Comparison of ENCODE assay signal across 8 cellular contexts in genomic region chr14:30621954-30622830, GRCh38. TPM values are rescaled to one million over a fixed set of nuclear protein-coding genes. Genes with fewer than 3 reads are reported as not detected.
DNase-seq lines count a peak whose midpoint lies in the region; ATAC-seq and TF ChIP-seq lines count a peak whose summit lies in the region.

A gene with protein sequence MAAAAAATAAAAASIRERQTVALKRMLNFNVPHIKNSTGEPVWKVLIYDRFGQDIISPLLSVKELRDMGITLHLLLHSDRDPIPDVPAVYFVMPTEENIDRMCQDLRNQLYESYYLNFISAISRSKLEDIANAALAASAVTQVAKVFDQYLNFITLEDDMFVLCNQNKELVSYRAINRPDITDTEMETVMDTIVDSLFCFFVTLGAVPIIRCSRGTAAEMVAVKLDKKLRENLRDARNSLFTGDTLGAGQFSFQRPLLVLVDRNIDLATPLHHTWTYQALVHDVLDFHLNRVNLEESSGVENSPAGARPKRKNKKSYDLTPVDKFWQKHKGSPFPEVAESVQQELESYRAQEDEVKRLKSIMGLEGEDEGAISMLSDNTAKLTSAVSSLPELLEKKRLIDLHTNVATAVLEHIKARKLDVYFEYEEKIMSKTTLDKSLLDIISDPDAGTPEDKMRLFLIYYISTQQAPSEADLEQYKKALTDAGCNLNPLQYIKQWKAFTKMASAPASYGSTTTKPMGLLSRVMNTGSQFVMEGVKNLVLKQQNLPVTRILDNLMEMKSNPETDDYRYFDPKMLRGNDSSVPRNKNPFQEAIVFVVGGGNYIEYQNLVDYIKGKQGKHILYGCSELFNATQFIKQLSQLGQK (plus strand): TSS chr14:30622319. CDS start chr14:30622339, 20 bp downstream.

- peak within 1 kb of the TSS; percentile 81 to 97 for H3K4me3 ChIP-seq in duodenal mucosa (ENCODE audit: low read depth in 1 of 2, low read length in 2 of 2)
- H3K4me3 ChIP-seq in right lobe of liver: peak within 1 kb of the TSS; percentile 71 to 76 (median 72)

- H3K9me3 ChIP-seq in duodenal mucosa (ENCODE audit: control insufficient read depth in 1 of 2, low read length in 2 of 2) (no peaks in the 10 kb centered on the region), right lobe of liver (no peaks in the 10 kb centered on the region)

- H3K9ac ChIP-seq in duodenal mucosa (ENCODE audit: low read depth in 1 of 2, low read length in 2 of 2): peak within 1 kb of the TSS; percentile 83 to 98

- no peaks in the 10 kb centered on the region for H3K9me3 Mint-ChIP-seq in CD14-positive monocyte
- H3K9me3 Mint-ChIP-seq in activated CD4-positive, alpha-beta memory T cell treated with anti-CD3 and anti-CD28 coated beads, Interleukin-2, amount 10 ng/mL, durations not matched to agents 7 days and 5 days: no peaks in the 10 kb centered on the region

- H3K27me3 ChIP-seq in duodenal mucosa (ENCODE audit: control insufficient read depth in 1 of 2, insufficient read depth in 2 of 2, low read length in 2 of 2): no peaks in the 10 kb centered on the region
- no peaks in the 10 kb centered on the region for H3K27me3 ChIP-seq in right lobe of liver

- DNase-seq in CD14-positive monocyte (ENCODE audit: low spot score) (peak; percentile 91), NCI-H82 treated with DMSO at 0.1 percent for 48 hours (lab: John Stamatoyannopoulos, UW; ENCODE audit: unreplicated experiment) (peak; percentile 75), right lobe of liver (peak; percentile 95 to 96 (median 96))
- peak; percentile 95 for DNase-seq in activated CD4-positive, alpha-beta memory T cell treated with anti-CD3 and anti-CD28 coated beads, Interleukin-2, amount 10 ng/mL, durations not matched to agents 7 days and 5 days
- peak; percentile 88 to 92 for DNase-seq in stimulated activated CD4-positive, alpha-beta T cell treated with anti-CD3 and anti-CD28 coated beads, Interleukin-4, amount 100 ng/mL, for 48 hours (ENCODE audit: low read depth in 2 of 2)

- TF ChIP-seq CTCF in CD14-positive monocyte (IDR thresholded peaks at IDR 0.05) (no peak), right lobe of liver (IDR thresholded peaks at IDR 0.05) (no peak)

- peak; percentile 94 for TF ChIP-seq POLR2A in right lobe of liver (IDR thresholded peaks at IDR 0.05)

- peak within 1 kb of the TSS; percentile 96 to 99 (median 98) for H3K27ac Mint-ChIP-seq in CD14-positive monocyte
- H3K27ac Mint-ChIP-seq in activated CD4-positive, alpha-beta memory T cell treated with anti-CD3 and anti-CD28 coated beads, Interleukin-2, amount 10 ng/mL, durations not matched to agents 7 days and 5 days: peak within 1 kb of the TSS; percentile 93

- intact Hi-C loops in CD14-positive monocyte (cut with micrococcal nuclease): no loop called here
- intact Hi-C loops in right lobe of liver (cut with DNase I): no loop called here

- peaks cover 33% of the 10 kb centered on the region for H3K4me1 Mint-ChIP-seq in CD14-positive monocyte
- peaks cover 41% of the 10 kb centered on the region for H3K4me1 Mint-ChIP-seq in activated CD4-positive, alpha-beta memory T cell treated with anti-CD3 and anti-CD28 coated beads, Interleukin-2, amount 10 ng/mL, durations not matched to agents 7 days and 5 days

- peak within 1 kb of the TSS; percentile 79 for H3K27ac ChIP-seq in duodenal mucosa (ENCODE audit: low read depth, low read length)
- peak within 1 kb of the TSS; percentile 81 to 84 (median 81) for H3K27ac ChIP-seq in right lobe of liver

- H3K36me3 ChIP-seq in duodenal mucosa (ENCODE audit: control insufficient read depth in 1 of 2, insufficient read depth in 2 of 2, low read length in 2 of 2) (no peaks in the 10 kb centered on the region), right lobe of liver (no peaks in the 10 kb centered on the region)

- ATAC-seq in GM19397 (IDR thresholded peaks at IDR 0.05; ENCODE audit: unreplicated experiment): peak; percentile 96
- peak; percentile 90 for ATAC-seq in HG03571 (IDR thresholded peaks at IDR 0.05; ENCODE audit: unreplicated experiment)
- peak; percentile 99 to 100 (median 100) for ATAC-seq in right lobe of liver

- peak within 1 kb of the TSS; percentile 89 to 100 for H3K4me3 Mint-ChIP-seq in CD14-positive monocyte
- H3K4me3 Mint-ChIP-seq in activated CD4-positive, alpha-beta memory T cell treated with anti-CD3 and anti-CD28 coated beads, Interleukin-2, amount 10 ng/mL, durations not matched to agents 7 days and 5 days: peak within 1 kb of the TSS; percentile 87

- POLR2A ChIA-PET in activated CD4-positive, alpha-beta memory T cell treated with anti-CD3 and anti-CD28 coated beads, Interleukin-2, amount 10 ng/mL, durations not matched to agents 7 days and 5 days (lab: Charles Lee): interaction anchor here (0.6 to 4.3 kb wide), 28 partner anchors 8 to 835 kb away, joined by 3 to 44 read pairs (median 5); partner anchors contain the start of genes AP4S1, DTD2, G2E3 and HEATR5A

- no peaks in the 10 kb centered on the region for H3K27me3 Mint-ChIP-seq in CD14-positive monocyte (ENCODE audit: low read depth in 3 of 3)
- H3K27me3 Mint-ChIP-seq in activated CD4-positive, alpha-beta memory T cell treated with anti-CD3 and anti-CD28 coated beads, Interleukin-2, amount 10 ng/mL, durations not matched to agents 7 days and 5 days: no peaks in the 10 kb centered on the region

- under 1% methylated on average over 17 of the region's 35 CpGs for WGBS in right lobe of liver (ENCODE audit: insufficient coverage, low coverage, low lambda C conversion rate, missing lambda C conversion rate)

- H3K4me1 ChIP-seq in duodenal mucosa (ENCODE audit: control insufficient read depth in 1 of 2, insufficient read depth in 2 of 2, low read length in 2 of 2): peaks cover 18 to 22% of the 10 kb centered on the region in 2 donors
- peaks cover 0 to 13% (median 0%) of the 10 kb centered on the region in 4 donors for H3K4me1 ChIP-seq in right lobe of liver

- peaks cover 7% of the 10 kb centered on the region in 2 donors for H3K36me3 Mint-ChIP-seq in CD14-positive monocyte
- H3K36me3 Mint-ChIP-seq in activated CD4-positive, alpha-beta memory T cell treated with anti-CD3 and anti-CD28 coated beads, Interleukin-2, amount 10 ng/mL, durations not matched to agents 7 days and 5 days (ENCODE audit: low read depth): peaks cover 22% of the 10 kb centered on the region

- CTCF ChIA-PET in activated CD4-positive, alpha-beta memory T cell treated with anti-CD3 and anti-CD28 coated beads, Interleukin-2, amount 10 ng/mL, durations not matched to agents 7 days and 5 days (lab: Charles Lee): interaction anchor here (0.9 to 2.0 kb wide), 6 partner anchors 11 to 352 kb away, joined by 3 to 6 read pairs (median 3); no protein-coding TSS in a partner anchor

RNA-seq across cellular contexts. Expression of the gene that starts here (rescaled TPM):
- polyA plus RNA-seq in CD14-positive monocyte: 10 to 100 TPM; 44.9 to 64.1 TPM
- total RNA-seq in activated CD4-positive, alpha-beta memory T cell treated with anti-CD3 and anti-CD28 coated beads, Interleukin-2, amount 10 ng/mL, durations not matched to agents 7 days and 5 days: 10 to 100 TPM; 61.8 to 65.4 TPM
- 10 to 100 TPM; 26.5 to 44.6 (median 34.8) TPM for total RNA-seq in right lobe of liver

Comparison
In these comparisons a context has a peak if more than half of its experiments do, and no peak if none do; other contexts are left out.
1. Peak in every context shown above with its lines: DNase-seq, ATAC-seq, H3K4me3 ChIP-seq and H3K27ac ChIP-seq.